1 cellular context compared by ENCODE assay signal in the genomic region with DNA sequence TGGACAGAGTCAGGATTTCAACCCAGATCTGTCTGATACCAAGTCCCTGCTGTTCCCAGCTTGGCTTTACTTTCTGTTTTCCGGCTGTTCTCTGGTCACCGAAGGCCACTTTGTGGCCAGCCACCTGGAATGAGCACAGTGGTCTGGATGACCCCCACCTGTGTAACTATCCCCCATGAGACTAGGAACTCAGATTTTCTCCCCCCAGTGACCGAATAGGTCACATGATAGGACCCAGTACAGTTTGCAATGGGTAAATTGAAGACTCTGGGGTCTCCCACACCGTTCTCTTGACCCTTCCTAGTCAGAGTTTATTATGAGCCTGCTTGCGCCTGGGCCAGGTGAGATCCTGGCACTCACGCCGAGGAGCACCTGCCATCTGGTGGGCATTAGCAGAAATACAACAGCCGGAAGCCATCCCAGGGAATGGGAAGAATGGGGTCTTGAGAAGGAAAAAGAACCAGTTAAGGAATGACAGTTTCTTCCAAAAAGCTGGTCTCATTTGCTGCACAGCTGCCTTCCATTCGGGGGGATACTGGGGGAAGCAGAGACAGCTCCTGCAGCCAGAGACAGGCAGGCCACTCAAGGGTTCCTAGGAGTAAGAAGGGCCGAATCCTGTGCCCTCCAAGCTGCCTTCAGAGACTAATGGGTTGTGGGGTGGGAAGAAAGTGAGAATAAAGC.
A peak's percentile ranks its signal among the peaks of the same experiment; 100 is the strongest.
TF ChIP-seq lines count a peak whose summit lies in the region.

No MANE protein-coding gene starts in this region.

TF ChIP-seq in A549, 52 proteins besides CTCF, POLR2A, EP300 and RAD21:
- TF ChIP-seq, protein P1, sequence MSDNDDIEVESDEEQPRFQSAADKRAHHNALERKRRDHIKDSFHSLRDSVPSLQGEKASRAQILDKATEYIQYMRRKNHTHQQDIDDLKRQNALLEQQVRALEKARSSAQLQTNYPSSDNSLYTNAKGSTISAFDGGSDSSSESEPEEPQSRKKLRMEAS (IDR thresholded peaks at IDR 0.05): peak; percentile 47; the same call in 1 of the 2 replicates
- TF ChIP-seq CHD4 (IDR thresholded peaks at IDR 0.05; ENCODE audit: borderline replicate concordance): no peak
- TF ChIP-seq CEBPB (IDR thresholded peaks at IDR 0.05): no peak
- TF ChIP-seq SMC3 (IDR thresholded peaks at IDR 0.05): peak; percentile 99
